In genomic region chr11:120210651-120211521, GRCh38 we compare ENCODE assay signal across 8 cellular contexts. TPM values are rescaled to one million over a fixed set of nuclear protein-coding genes. Genes with fewer than 3 reads are reported as not detected.
DNase-seq lines count a peak whose midpoint lies in the region; TF ChIP-seq lines count a peak whose summit lies in the region.

Gene OAF, plus strand, starts transcription at chr11:120211032. Its CDS starts 248 bp downstream, at chr11:120211280.

- H3K36me3 ChIP-seq in DOHH2 (ENCODE audit: control insufficient read depth, low read length): no peaks in the 10 kb centered on the region
- H3K36me3 ChIP-seq in GM23248 (ENCODE audit: low read depth): no peaks in the 10 kb centered on the region

- peaks cover 7 to 14% (median 8%) of the 10 kb centered on the region in 3 donors for H3K27me3 Mint-ChIP-seq in immature natural killer cell (ENCODE audit: low read depth in 3 of 3)

- peaks cover 0 to 2% (median 0%) of the 10 kb centered on the region in 6 donors for H3K9me3 Mint-ChIP-seq in immature natural killer cell

- peak within 1 kb of the TSS; percentile 24 to 92 (median 72) for H3K27ac Mint-ChIP-seq in immature natural killer cell

- no peak within 1 kb of the TSS for H3K27ac ChIP-seq in DOHH2 (ENCODE audit: low read depth, low read length)
- peak within 1 kb of the TSS; percentile 90 for H3K27ac ChIP-seq in GM23248
- H3K27ac ChIP-seq in VCaP: peak within 1 kb of the TSS; percentile 79; the same call in 1 of the 2 replicates
- peak within 1 kb of the TSS; percentile 84 for H3K27ac ChIP-seq in caudate nucleus (ENCODE audit: low read depth, low read length)

- peak within 1 kb of the TSS; percentile 95 for H3K9ac ChIP-seq in GM23248

- H3K4me1 ChIP-seq in DOHH2 (ENCODE audit: control insufficient read depth, low read length) (peaks cover 12% of the 10 kb centered on the region), GM23248 (ENCODE audit: insufficient read depth) (peaks cover 46% of the 10 kb centered on the region)

- H3K4me2 ChIP-seq in DOHH2 (ENCODE audit: low read length) (peak within 1 kb of the TSS; percentile 82), GM23248 (ENCODE audit: unreplicated experiment) (peak within 1 kb of the TSS; percentile 73)

- peak within 1 kb of the TSS; percentile 94 for H2AFZ ChIP-seq in GM23248

- H3K9me3 ChIP-seq in DOHH2 (ENCODE audit: control insufficient read depth, insufficient read depth, low read length): no peaks in the 10 kb centered on the region
- H3K9me3 ChIP-seq in GM23248 (ENCODE audit: low read depth): no peaks in the 10 kb centered on the region

- peak within 1 kb of the TSS; percentile 69 for H3K4me3 ChIP-seq in DOHH2 (ENCODE audit: low read length)
- H3K4me3 ChIP-seq in GM23248: peak within 1 kb of the TSS; percentile 88

- H4K20me1 ChIP-seq in DOHH2 (ENCODE audit: control insufficient read depth, insufficient read depth, low read depth, low read length) (no peaks in the 10 kb centered on the region), GM23248 (ENCODE audit: insufficient read depth) (no peaks in the 10 kb centered on the region)

- in situ Hi-C loops in GM23248 (cut with MboI): no loop called here

- peaks cover 38% of the 10 kb centered on the region for H3K27me3 ChIP-seq in DOHH2 (ENCODE audit: control insufficient read depth, low read length)
- H3K27me3 ChIP-seq in GM23248 (replicated peaks; ENCODE audit: insufficient read depth): no peaks in the 10 kb centered on the region

- DNase-seq in GM23248 (peak; percentile 90), M059J (ENCODE audit: low read depth) (peak; percentile 88), caudate nucleus (lab: John Stamatoyannopoulos, UW) (peak in 47 of 61 donors; percentile 11 to 78 (median 44)), immature natural killer cell (peak; percentile 67 to 70 (median 70)), smooth muscle cell of the brain vasculature (ENCODE audit: low read depth, low spot score) (peak; percentile 56), COR-L47 (lab: John Stamatoyannopoulos, UW) (no peak)

- H3K4me3 Mint-ChIP-seq in immature natural killer cell: peak within 1 kb of the TSS; percentile 89 to 95 (median 92)

- no peaks in the 10 kb centered on the region for H3K9me2 ChIP-seq in DOHH2 (replicated peaks; ENCODE audit: control insufficient read depth, low read length)
- no peaks in the 10 kb centered on the region for H3K9me2 ChIP-seq in GM23248 (ENCODE audit: insufficient read depth)

- H3K36me3 Mint-ChIP-seq in immature natural killer cell: no peaks in the 10 kb centered on the region

- TF ChIP-seq CTCF in DOHH2 (IDR thresholded peaks at IDR 0.05; ENCODE audit: low read depth, low read length, poor library complexity, severe bottlenecking) (no peak), VCaP (conservative IDR thresholded peaks at IDR 0.05) (peak; percentile 58)

- no peaks in the 10 kb centered on the region for H3K79me2 ChIP-seq in DOHH2 (ENCODE audit: control insufficient read depth, low read length)
- peaks cover 44% of the 10 kb centered on the region for H3K79me2 ChIP-seq in GM23248 (ENCODE audit: insufficient read depth)

- 0 to 2% methylated on average over 51 to 86 of the region's 106 CpGs for WGBS in GM23248 (ENCODE audit: low coverage in 1 of 2, low lambda C conversion rate in 2 of 2, missing lambda C conversion rate in 2 of 2), 2 experiments

- H3F3A ChIP-seq in DOHH2 (ENCODE audit: control insufficient read depth, insufficient read depth) (no peaks in the 10 kb centered on the region), GM23248 (ENCODE audit: insufficient read depth) (peaks cover 15% of the 10 kb centered on the region)

- peaks cover 13 to 24% of the 10 kb centered on the region in 2 donors for H3K4me1 Mint-ChIP-seq in immature natural killer cell

RNA-seq across cellular contexts. Expression of gene OAF, which starts in this region (rescaled TPM):
- total RNA-seq in GM23248 (2014; rRNA removed; shearing (Covaris generic)): 111 and 116 TPM in 2 replicates
- polyA plus RNA-seq in GM23248 (2016; fragmentation: Nextera tagmentation; extraction: Ambion mirVana): 74.6 and 80.0 TPM in 2 replicates
- total RNA-seq in M059J (2014; rRNA removed; shearing (Covaris generic)): 65.0 and 105 TPM in 2 replicates
- 1 to 10 TPM; 1.9 to 2.5 (median 2.4) TPM for polyA plus RNA-seq in immature natural killer cell

Comparison
In these comparisons a context has a peak if more than half of its experiments do, and no peak if none do; other contexts are left out.
1. RNA of gene OAF (polyA plus RNA-seq): 74.6 to 80.0 TPM in GM23248; 1.9 to 2.5 TPM in immature natural killer cell; every median in the first group is over 10 times any median in the second.